Comparison of ENCODE assay signal across 1 cellular context in genomic region chr15:62457100-62457499, GRCh38.
TF ChIP-seq lines count a peak whose summit lies in the region.

No MANE protein-coding gene starts in this region.

TF ChIP-seq in H1, 55 proteins besides CTCF, POLR2A, EP300 and RAD21:
- TF ChIP-seq RXRA (IDR thresholded peaks at IDR 0.05; ENCODE audit: insufficient read depth, low read depth, low read length) (no peak), HDAC2 (IDR thresholded peaks at IDR 0.05; ENCODE audit: borderline replicate concordance in 1 of 2, low read depth in 2 of 2, low read length in 2 of 2) (no peak), SP2 (IDR thresholded peaks at IDR 0.05; ENCODE audit: low read length) (no peak), CTBP2 (IDR thresholded peaks at IDR 0.05; ENCODE audit: borderline replicate concordance, insufficient read depth, insufficient read length, low read length) (no peak), TBP (IDR thresholded peaks at IDR 0.05; ENCODE audit: low read depth, low read length) (no peak), CHD1 (IDR thresholded peaks at IDR 0.05; ENCODE audit: low read depth, low read length) (no peak), PHF8 (conservative IDR thresholded peaks at IDR 0.05; ENCODE audit: low read depth, low read length) (no peak), SP1 (IDR thresholded peaks at IDR 0.05; ENCODE audit: low read depth, low read length) (no peak), RBBP5 (IDR thresholded peaks at IDR 0.05; ENCODE audit: borderline replicate concordance, low read depth, low read length) (no peak), POLR2AphosphoS5 (IDR thresholded peaks at IDR 0.05; ENCODE audit: low read depth, low read length) (no peak), SIN3A (conservative IDR thresholded peaks at IDR 0.05 in 1 of 2, IDR thresholded peaks at IDR 0.05 in 1 of 2; ENCODE audit: low read depth in 1 of 2, low read length in 2 of 2) (no peak), RNF2 (IDR thresholded peaks at IDR 0.05; ENCODE audit: borderline replicate concordance, low read depth, low read length, missing control alignments, poor library complexity, severe bottlenecking) (no peak)
